8 cellular contexts compared by ENCODE assay signal in genomic region chr15:90002428-90002844, GRCh38. TPM values are rescaled to one million over a fixed set of nuclear protein-coding genes. Genes with fewer than 3 reads are reported as not detected.
A peak's percentile ranks its signal among the peaks of the same experiment; 100 is the strongest.
DNase-seq lines count a peak whose midpoint lies in the region; ATAC-seq and TF ChIP-seq lines count a peak whose summit lies in the region.

No MANE protein-coding gene starts in this region.

- no peaks in the 10 kb centered on the region for H3K27me3 Mint-ChIP-seq in activated naive CD8-positive, alpha-beta T cell

- ATAC-seq in GM21723 (IDR thresholded peaks at IDR 0.05; ENCODE audit: unreplicated experiment) (peak; percentile 38), HG03139 (IDR thresholded peaks at IDR 0.05; ENCODE audit: unreplicated experiment) (no peak)

- H3K4me1 Mint-ChIP-seq in activated naive CD8-positive, alpha-beta T cell (ENCODE audit: low read depth), result peaks cover 47% of the 10 kb centered on the region

- peak overlapping the region; percentile 89 for H3K27ac ChIP-seq in left ventricle myocardium inferior (replicated peaks)

- H3K9me3 ChIP-seq in left ventricle myocardium inferior (replicated peaks), result no peaks in the 10 kb centered on the region

- H3K9me3 Mint-ChIP-seq in activated naive CD8-positive, alpha-beta T cell (ENCODE audit: low read depth), result no peaks in the 10 kb centered on the region

- H3K4me3 ChIP-seq in left ventricle myocardium inferior, result peak overlapping the region; percentile 94

- DNase-seq in Caki2 (ENCODE audit: low read depth) (peak; percentile 33), NCI-H774 (lab: John Stamatoyannopoulos, UW) (peak; percentile 17), left ventricle myocardium inferior (peak; percentile 44), retina (peak; percentile 66), globus pallidus (ENCODE audit: low spot score) (no peak)

- intact Hi-C loops in left ventricle myocardium inferior (cut with micrococcal nuclease), result no loop called here

- H3K27ac Mint-ChIP-seq in activated naive CD8-positive, alpha-beta T cell, result peak overlapping the region; percentile 86

- peak overlapping the region; percentile 86 for H3K4me3 Mint-ChIP-seq in activated naive CD8-positive, alpha-beta T cell

- no peaks in the 10 kb centered on the region for H3K27me3 ChIP-seq in left ventricle myocardium inferior (ENCODE audit: low read depth)

- H3K4me1 ChIP-seq in left ventricle myocardium inferior, result peaks cover 64% of the 10 kb centered on the region

- H3K36me3 Mint-ChIP-seq in activated naive CD8-positive, alpha-beta T cell, result no peaks in the 10 kb centered on the region

- no peaks in the 10 kb centered on the region for H3K36me3 ChIP-seq in left ventricle myocardium inferior

- no peak for TF ChIP-seq CTCF in left ventricle myocardium inferior (IDR thresholded peaks at IDR 0.05; ENCODE audit: borderline replicate concordance)

- in situ Hi-C loops in Caki2 (cut with HindIII; ENCODE audit: low pct_unique_long_range_greater_than_20kb, low sequenced_read_pairs), result no loop called here

RNA-seq across cellular contexts. Expression of gene ZNF710, which starts 1.3 kb away (rescaled TPM):
- 3.0 and 11.3 TPM in 2 replicates for total RNA-seq in Caki2 (2014; rRNA removed; shearing (Covaris generic); ENCODE audit: low replicate concordance)
- 5.5 TPM for total RNA-seq in left ventricle myocardium inferior
